9 cellular contexts compared by ENCODE assay signal in the genomic region with DNA sequence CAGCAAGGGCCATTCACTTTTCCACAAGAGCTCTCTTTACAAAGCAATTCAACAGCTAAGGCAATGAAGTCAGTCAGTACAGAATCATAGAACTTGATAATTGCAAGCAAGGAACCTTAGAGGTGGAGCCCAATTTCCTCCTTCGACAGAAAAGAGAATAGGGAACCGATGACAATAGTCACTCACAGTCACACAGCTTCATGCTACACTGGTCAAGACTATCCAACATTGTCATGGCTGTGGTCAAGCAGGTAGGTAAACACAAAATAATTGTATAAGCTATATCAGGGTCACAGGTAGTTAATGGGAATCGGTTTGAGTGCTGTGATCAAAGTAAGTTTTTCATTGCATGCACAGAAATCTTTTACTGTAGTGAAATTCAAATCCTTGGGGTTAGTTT.
DNase-seq lines count a peak whose midpoint lies in the region; ATAC-seq, FAIRE-seq and TF ChIP-seq lines count a peak whose summit lies in the region.
"Had no signal": no experiment of that assay in that cellular context is flagged by ENCODE, and none has a peak within 500 bp of the region (broad histone marks: within the 10 kb centered on the region; RNA-seq: fewer than 3 reads in every experiment).

No MANE protein-coding gene starts in this region.

- DNase-seq in GM12878 (ENCODE audit: low read depth, low spot score) (peak; percentile 65), cerebellar cortex (ENCODE audit: low spot score) (no peak), 8988T (no peak)
- no peak for DNase-seq in stimulated activated CD4-positive, alpha-beta T cell treated with anti-CD3 and anti-CD28 coated beads, Interleukin-2, amount 100 ng/mL, for 48 hours
- DNase-seq in activated naive CD4-positive, alpha-beta T cell treated with Interleukin-2 at 50 U/mL for 16 hours: no peak
- DNase-seq: adrenal gland had no signal

- H2AFZ ChIP-seq in GM12878 (ENCODE audit: control insufficient read depth, low read depth, low read length): no peak overlapping the region

- ATAC-seq in GM18499 (IDR thresholded peaks at IDR 0.05; ENCODE audit: insufficient read depth, unreplicated experiment) (peak; percentile 89), GM21423 (IDR thresholded peaks at IDR 0.05; ENCODE audit: unreplicated experiment) (peak; percentile 94), HG03139 (IDR thresholded peaks at IDR 0.05; ENCODE audit: unreplicated experiment) (peak; percentile 89), GM12878 (peak; percentile 98)

- no peak for TF ChIP-seq CTCF in GM12878 (IDR thresholded peaks at IDR 0.05 in 2 of 3, conservative IDR thresholded peaks at IDR 0.05 in 1 of 3; ENCODE audit: control insufficient read depth in 2 of 3, extremely low read depth in 1 of 3, insufficient read depth in 1 of 3, low read depth in 3 of 3, low read length in 3 of 3)

- H3K36me3 ChIP-seq in GM12878 (ENCODE audit: control insufficient read depth in 2 of 2, insufficient read depth in 2 of 2, low read length in 1 of 2): no peaks in the 10 kb centered on the region
- H3K36me3 ChIP-seq: adrenal gland had no signal

- SMC1A ChIA-PET in GM12878 (lab: Charles Lee; ENCODE audit: uncharacterized antibody, unreplicated experiment): interaction anchor here (0.6 to 2.4 kb wide), 13 partner anchors 10 to 98 kb away, joined by 3 to 14 read pairs (median 4); no protein-coding TSS in a partner anchor

- TF ChIP-seq EP300 in GM12878 (IDR thresholded peaks at IDR 0.05; ENCODE audit: borderline replicate concordance in 1 of 2, control insufficient read depth in 1 of 2, low read depth in 2 of 2, low read length in 2 of 2): no peak

- no peak overlapping the region for H3K9ac ChIP-seq in GM12878 (ENCODE audit: control insufficient read depth, insufficient read depth, low read length)

- WGBS in GM12878 (ENCODE audit: insufficient coverage, insufficient replicate concordance, low lambda C conversion rate, missing lambda C conversion rate): 29% methylated on average over 3 of the region's 3 CpGs

- no peak overlapping the region for H3K4me3 ChIP-seq in GM12878
- H3K4me3 ChIP-seq: adrenal gland had no signal

- H3K79me2 ChIP-seq in GM12878 (ENCODE audit: control insufficient read depth, insufficient read depth, low read length): no peaks in the 10 kb centered on the region

- intact Hi-C loops in GM12878 (cut with micrococcal nuclease; ENCODE audit: unreplicated experiment): loop anchor here (5.0 kb wide), 2 partner anchors 51 to 89 kb away; a partner anchor contains a TSS

- no peak for TF ChIP-seq POLR2A in GM12878 (IDR thresholded peaks at IDR 0.05; ENCODE audit: low read depth, low read length)

- POLR2A ChIA-PET in GM12878 (lab: Charles Lee): interaction anchor here (0.6 to 1.2 kb wide), 3 partner anchors 10 to 88 kb away, joined by 3 to 4 read pairs (median 3); no protein-coding TSS in a partner anchor

- H4K20me1 ChIP-seq in GM12878 (ENCODE audit: control insufficient read depth, insufficient read depth): no peaks in the 10 kb centered on the region

- TF ChIP-seq RAD21 in GM12878 (IDR thresholded peaks at IDR 0.05; ENCODE audit: insufficient read depth, low read depth, low read length): no peak

- H3K4me1 ChIP-seq in GM12878 (ENCODE audit: control insufficient read depth, insufficient read depth, low read length): peaks cover 26% of the 10 kb centered on the region

- no peak for FAIRE-seq in GM12878 (lab: Jason Lieb, UNC)

- peak overlapping the region; percentile 58 for H3K4me2 ChIP-seq in GM12878 (ENCODE audit: control insufficient read depth, insufficient read depth)

- RAD21 ChIA-PET in GM12878 (lab: Charles Lee; ENCODE audit: unreplicated experiment): interaction anchor here (1.0 to 3.0 kb wide), 6 partner anchors 11 to 96 kb away, joined by 3 to 14 read pairs (median 6); no protein-coding TSS in a partner anchor

- no peaks in the 10 kb centered on the region for H3K9me3 ChIP-seq in GM12878 (replicated peaks; ENCODE audit: control insufficient read depth, insufficient read depth, low read length)
- H3K9me3 ChIP-seq: adrenal gland had no signal

- in situ Hi-C loops in GM12878 (cut with MboI): no loop called here

- H3K27ac ChIP-seq in GM12878 (ENCODE audit: control insufficient read depth, insufficient read depth): no peak overlapping the region; the same call in 1 of the 2 replicates
- H3K27ac ChIP-seq: adrenal gland had no signal

- no TSS peak for BruUV-seq in GM12878 (replicated peaks; lab: Mats Ljungman, UMichigan)

- H3K27me3 ChIP-seq in GM12878 (replicated peaks in 1 of 2; ENCODE audit: control insufficient read depth in 2 of 2, insufficient read depth in 2 of 2, low read length in 1 of 2): no peaks in the 10 kb centered on the region
- H3K27me3 ChIP-seq: adrenal gland had no signal

- CTCF ChIA-PET in GM12878 (lab: Yijun Ruan, JAX): interaction anchor here (1.2 to 3.5 kb wide), 2 partner anchors 11 to 57 kb away, joined by 3 to 22 read pairs; no protein-coding TSS in a partner anchor

TF ChIP-seq in GM12878, 131 proteins besides CTCF, POLR2A, EP300 and RAD21:
- TF ChIP-seq MYC (IDR thresholded peaks at IDR 0.05; ENCODE audit: insufficient read depth, insufficient read length, insufficient replicate concordance, low read length, severe bottlenecking): no peak
- TF ChIP-seq MEF2A (IDR thresholded peaks at IDR 0.05; ENCODE audit: insufficient read depth, low read depth, low read length): no peak
- no peak for TF ChIP-seq POU2F2 (IDR thresholded peaks at IDR 0.05; ENCODE audit: borderline replicate concordance, low read depth, low read length)
- TF ChIP-seq, protein P1, sequence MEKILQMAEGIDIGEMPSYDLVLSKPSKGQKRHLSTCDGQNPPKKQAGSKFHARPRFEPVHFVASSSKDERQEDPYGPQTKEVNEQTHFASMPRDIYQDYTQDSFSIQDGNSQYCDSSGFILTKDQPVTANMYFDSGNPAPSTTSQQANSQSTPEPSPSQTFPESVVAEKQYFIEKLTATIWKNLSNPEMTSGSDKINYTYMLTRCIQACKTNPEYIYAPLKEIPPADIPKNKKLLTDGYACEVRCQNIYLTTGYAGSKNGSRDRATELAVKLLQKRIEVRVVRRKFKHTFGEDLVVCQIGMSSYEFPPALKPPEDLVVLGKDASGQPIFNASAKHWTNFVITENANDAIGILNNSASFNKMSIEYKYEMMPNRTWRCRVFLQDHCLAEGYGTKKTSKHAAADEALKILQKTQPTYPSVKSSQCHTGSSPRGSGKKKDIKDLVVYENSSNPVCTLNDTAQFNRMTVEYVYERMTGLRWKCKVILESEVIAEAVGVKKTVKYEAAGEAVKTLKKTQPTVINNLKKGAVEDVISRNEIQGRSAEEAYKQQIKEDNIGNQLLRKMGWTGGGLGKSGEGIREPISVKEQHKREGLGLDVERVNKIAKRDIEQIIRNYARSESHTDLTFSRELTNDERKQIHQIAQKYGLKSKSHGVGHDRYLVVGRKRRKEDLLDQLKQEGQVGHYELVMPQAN (conservative IDR thresholded peaks at IDR 0.05): no peak
- no peak for TF ChIP-seq ZNF622 (IDR thresholded peaks at IDR 0.05)
- peak; percentile 70; the same call in 1 of the 2 replicates for TF ChIP-seq SPI1 (IDR thresholded peaks at IDR 0.05; ENCODE audit: borderline replicate concordance, insufficient read depth, low read depth, low read length)
- TF ChIP-seq RFX5 (IDR thresholded peaks at IDR 0.05; ENCODE audit: low read depth, low read length): no peak
- TF ChIP-seq EGR1 (IDR thresholded peaks at IDR 0.05; ENCODE audit: borderline replicate concordance in 1 of 2, low read depth in 2 of 2, low read length in 2 of 2): no peak
- TF ChIP-seq MTA2 (IDR thresholded peaks at IDR 0.05; ENCODE audit: low read depth): peak; percentile 73
- peak; percentile 66; the same call in 1 of the 2 replicates for TF ChIP-seq PAX5 (IDR thresholded peaks at IDR 0.05; ENCODE audit: borderline replicate concordance, low read depth, low read length)
- TF ChIP-seq MXI1 (IDR thresholded peaks at IDR 0.05; ENCODE audit: low read depth, low read length): no peak
- TF ChIP-seq ATF7 (IDR thresholded peaks at IDR 0.05; ENCODE audit: low read depth): 0 out of 2 replicates have a peak, but pooled peaks have one; percentile 22
- peak; percentile 52 for TF ChIP-seq IKZF1 (conservative IDR thresholded peaks at IDR 0.05)
- TF ChIP-seq BRCA1 (IDR thresholded peaks at IDR 0.05; ENCODE audit: low read depth, low read length): no peak
- TF ChIP-seq, protein P2, sequence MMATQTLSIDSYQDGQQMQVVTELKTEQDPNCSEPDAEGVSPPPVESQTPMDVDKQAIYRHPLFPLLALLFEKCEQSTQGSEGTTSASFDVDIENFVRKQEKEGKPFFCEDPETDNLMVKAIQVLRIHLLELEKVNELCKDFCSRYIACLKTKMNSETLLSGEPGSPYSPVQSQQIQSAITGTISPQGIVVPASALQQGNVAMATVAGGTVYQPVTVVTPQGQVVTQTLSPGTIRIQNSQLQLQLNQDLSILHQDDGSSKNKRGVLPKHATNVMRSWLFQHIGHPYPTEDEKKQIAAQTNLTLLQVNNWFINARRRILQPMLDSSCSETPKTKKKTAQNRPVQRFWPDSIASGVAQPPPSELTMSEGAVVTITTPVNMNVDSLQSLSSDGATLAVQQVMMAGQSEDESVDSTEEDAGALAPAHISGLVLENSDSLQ (IDR thresholded peaks at IDR 0.05): 0 out of 2 replicates have a peak, but pooled peaks have one; percentile 5
- peak; percentile 76 for TF ChIP-seq RUNX3 (IDR thresholded peaks at IDR 0.05; ENCODE audit: low read length)
- TF ChIP-seq IKZF2 (IDR thresholded peaks at IDR 0.05): peak; percentile 49 to 63; a peak in 2 of 4 replicates
- peak; percentile 34; the same call in 1 of the 2 replicates for TF ChIP-seq DPF2 (IDR thresholded peaks at IDR 0.05)
